Comparison of ENCODE assay signal across 1 cellular context in genomic region chr3:62375655-62376054, GRCh38.
TF ChIP-seq lines count a peak whose summit lies in the region.

No MANE protein-coding gene starts in this region.

TF ChIP-seq in SK-N-SH treated with all-trans-retinoic acid at 6 μM for 48 hours, 23 proteins besides CTCF, POLR2A, EP300 and RAD21 (continued from another document):
- TF ChIP-seq CREB5 (CRISPR knock-in tag; IDR thresholded peaks at IDR 0.05; ENCODE audit: low read depth) (no peak), TOX (CRISPR knock-in tag; IDR thresholded peaks at IDR 0.05; ENCODE audit: borderline replicate concordance) (no peak)
